Comparison of ENCODE assay signal across 22 cellular contexts in genomic region chr14:106620368-106620767, GRCh38.
DNase-seq lines count a peak whose midpoint lies in the region; ATAC-seq, FAIRE-seq and TF ChIP-seq lines count a peak whose summit lies in the region.
"Had no signal": no experiment of that assay in that cellular context is flagged by ENCODE, and none has a peak within 500 bp of the region (broad histone marks: within the 10 kb centered on the region; RNA-seq: fewer than 3 reads in every experiment).

No MANE protein-coding gene starts in this region.

- no peak for TF ChIP-seq RAD21 in HepG2 (CRISPR knock-in tag; IDR thresholded peaks at IDR 0.05)
- no peak for TF ChIP-seq RAD21 in IMR-90 (IDR thresholded peaks at IDR 0.05; ENCODE audit: low read length)
- TF ChIP-seq RAD21 in K562 (CRISPR knock-in tag; conservative IDR thresholded peaks at IDR 0.05 in 1 of 2, IDR thresholded peaks at IDR 0.05 in 1 of 2), result no peak

- no peaks in the 10 kb centered on the region for H3K4me1 ChIP-seq in HepG2 (ENCODE audit: insufficient read depth, low read length)
- H3K4me1 ChIP-seq in right lobe of liver, result no peaks in the 10 kb centered on the region
- no peaks in the 10 kb centered on the region for H3K4me1 ChIP-seq in IMR-90 (ENCODE audit: control insufficient read depth, insufficient read depth, low read length)
- no peaks in the 10 kb centered on the region for H3K4me1 ChIP-seq in K562 (replicated peaks in 1 of 2; ENCODE audit: control insufficient read depth in 2 of 2, insufficient read depth in 2 of 2, low read length in 2 of 2)
- H3K4me1 ChIP-seq: BE2C, Caco-2 had no signal

- H3K9me1 ChIP-seq in IMR-90 (ENCODE audit: insufficient read depth, low read length) (no peaks in the 10 kb centered on the region), K562 (ENCODE audit: control insufficient read depth, insufficient read depth, low read length) (no peaks in the 10 kb centered on the region)

- H4K20me1 ChIP-seq in HepG2 (ENCODE audit: insufficient read depth, low read length) (no peaks in the 10 kb centered on the region), IMR-90 (ENCODE audit: insufficient read depth, low read length) (no peaks in the 10 kb centered on the region), K562 (replicated peaks; ENCODE audit: control insufficient read depth, insufficient read depth, low read length) (no peaks in the 10 kb centered on the region)
- H4K20me1 ChIP-seq: BLaER1 had no signal

- no peak for TF ChIP-seq CTCF in HepG2 (CRISPR knock-in tag; IDR thresholded peaks at IDR 0.05)
- TF ChIP-seq CTCF in right lobe of liver (IDR thresholded peaks at IDR 0.05), result no peak
- TF ChIP-seq CTCF in IMR-90 (conservative IDR thresholded peaks at IDR 0.05; ENCODE audit: low read depth, low read length), result no peak
- TF ChIP-seq CTCF in K562 (IDR thresholded peaks at IDR 0.05 in 2 of 3, conservative IDR thresholded peaks at IDR 0.05 in 1 of 3; ENCODE audit: insufficient read depth in 2 of 3, low read depth in 1 of 3, low read length in 3 of 3), result no peak

- no peak overlapping the region for H3K4ac ChIP-seq in IMR-90 (ENCODE audit: low read depth, low read length)

- H3K27me3 ChIP-seq in HepG2 (ENCODE audit: control insufficient read depth in 1 of 2, insufficient read depth in 2 of 2, low read length in 2 of 2), result no peaks in the 10 kb centered on the region; a peak in 1 of 5 replicates
- H3K27me3 ChIP-seq in right lobe of liver, result no peaks in the 10 kb centered on the region
- no peaks in the 10 kb centered on the region for H3K27me3 ChIP-seq in IMR-90 (ENCODE audit: control insufficient read depth, insufficient read depth, low read length)
- H3K27me3 ChIP-seq in K562 (ENCODE audit: control insufficient read depth in 2 of 2, insufficient read depth in 2 of 2, low read length in 2 of 2), result no peaks in the 10 kb centered on the region
- H3K27me3 ChIP-seq: BE2C, BLaER1 had no signal

- H2BK120ac ChIP-seq in IMR-90 (ENCODE audit: low read depth, low read length), result no peak overlapping the region

- H3K79me2 ChIP-seq in HepG2 (ENCODE audit: insufficient read depth, low read length), result no peaks in the 10 kb centered on the region
- H3K79me2 ChIP-seq in K562 (ENCODE audit: control insufficient read depth, insufficient read depth, low read length), result no peaks in the 10 kb centered on the region

- CTCF ChIA-PET in HepG2 (lab: Yijun Ruan, JAX; ENCODE audit: low intra/inter-chr PET ratio, low total read pairs), result no interaction called here
- CTCF ChIA-PET in IMR-90 (lab: Yijun Ruan, JAX), result no interaction called here
- CTCF ChIA-PET in K562 (lab: Yijun Ruan, JAX; ENCODE audit: low intra/inter-chr PET ratio), result no interaction called here

- H4K8ac ChIP-seq in IMR-90 (ENCODE audit: low read depth in 2 of 2, low read length in 2 of 2), result no peak overlapping the region

- H3K27ac ChIP-seq in HepG2 (ENCODE audit: extremely low read length, insufficient read depth, low read length), result no peak overlapping the region
- H3K27ac ChIP-seq in right lobe of liver, result no peak overlapping the region
- H3K27ac ChIP-seq in IMR-90 (ENCODE audit: insufficient read depth, low read length), result no peak overlapping the region
- H3K27ac ChIP-seq in K562 (ENCODE audit: extremely low read depth, low read depth, low read length), result no peak overlapping the region
- H3K27ac ChIP-seq: 22Rv1, BLaER1 had no signal

- H3K79me1 ChIP-seq in IMR-90 (ENCODE audit: low read depth in 1 of 2, low read length in 2 of 2), result no peaks in the 10 kb centered on the region

- no peak for TF ChIP-seq EP300 in HepG2 (IDR thresholded peaks at IDR 0.05; ENCODE audit: low read depth in 2 of 2, low read length in 2 of 2)
- no peak for TF ChIP-seq EP300 in HepG2 (CRISPR knock-in tag; IDR thresholded peaks at IDR 0.05; ENCODE audit: borderline replicate concordance)
- no peak for TF ChIP-seq EP300 in K562 (IDR thresholded peaks at IDR 0.05; ENCODE audit: low read length)

- H2BK20ac ChIP-seq in IMR-90 (ENCODE audit: low read depth, low read length), result no peak overlapping the region

- POLR2A ChIA-PET in HepG2 (lab: Yijun Ruan, JAX) (no interaction called here), IMR-90 (lab: Charles Lee; ENCODE audit: unreplicated experiment) (no interaction called here), K562 (lab: Yijun Ruan, JAX) (no interaction called here)

- BruUV-seq in HepG2 (replicated peaks; lab: Mats Ljungman, UMichigan) (no TSS peak), IMR-90 (replicated peaks; lab: Mats Ljungman, UMichigan) (no TSS peak), K562 (replicated peaks; lab: Mats Ljungman, UMichigan) (no TSS peak)

- H3K18ac ChIP-seq in IMR-90 (ENCODE audit: low read depth, low read length), result no peak overlapping the region

- TF ChIP-seq POLR2A in HepG2 (IDR thresholded peaks at IDR 0.05; ENCODE audit: insufficient read depth in 1 of 2, low read depth in 2 of 2, low read length in 2 of 2) (no peak), right lobe of liver (IDR thresholded peaks at IDR 0.05) (no peak), IMR-90 (IDR thresholded peaks at IDR 0.05; ENCODE audit: low read depth, low read length) (no peak), K562 (conservative IDR thresholded peaks at IDR 0.05) (no peak)

- dilution Hi-C loops in IMR-90 (cut with HindIII; ENCODE audit: low sequenced_read_pairs, unreplicated experiment), result no loop called here

- H3K14ac ChIP-seq in IMR-90 (replicated peaks; ENCODE audit: low read depth, low read length), result no peak overlapping the region

- intact Hi-C loops in HepG2 (cut with micrococcal nuclease; ENCODE audit: unreplicated experiment), result no loop called here
- intact Hi-C loops in right lobe of liver (cut with DNase I), result no loop called here
- intact Hi-C loops in IMR-90 (cut with micrococcal nuclease), result no loop called here
- intact Hi-C loops in K562 (cut with micrococcal nuclease), result no loop called here

- H2AK5ac ChIP-seq in IMR-90 (ENCODE audit: low read depth, low read length), result no peak overlapping the region

- H4K91ac ChIP-seq in IMR-90 (ENCODE audit: insufficient read depth, low read depth, low read length), result no peak overlapping the region

- H3K4me3 ChIP-seq in HepG2 (replicated peaks in 1 of 3; ENCODE audit: insufficient read depth in 1 of 3, low read depth in 2 of 3, low read length in 3 of 3) (no peak overlapping the region), right lobe of liver (no peak overlapping the region), IMR-90 (ENCODE audit: insufficient read depth, low read depth, low read length) (no peak overlapping the region), K562 (no peak overlapping the region)
- H3K4me3 ChIP-seq: BLaER1, GM12878 had no signal

- DNase-seq in HepG2 (ENCODE audit: low spot score) (no peak), right lobe of liver (no peak), IMR-90 (no peak), K562 (ENCODE audit: extremely low read depth in 1 of 4, low spot score in 3 of 4) (no peak), NCI-H446 treated with DMSO at 0.1 percent for 48 hours (lab: John Stamatoyannopoulos, UW) (no peak)
- DNase-seq: ACHN; BE2C; C1 segment of cervical spinal cord; Calu3; CD4-positive, alpha-beta memory T cell; CD4-positive, CD25-positive, alpha-beta regulatory T cell; DMS79 treated with DMSO at 0.1 percent for 48 hours; EL; GDM1 had no signal

- H4K5ac ChIP-seq in IMR-90 (ENCODE audit: low read depth, low read length), result no peak overlapping the region

- WGBS in HepG2 (ENCODE audit: low lambda C conversion rate), result 3% methylated on average over 2 of the region's 2 CpGs
- WGBS in right lobe of liver (ENCODE audit: insufficient coverage, low coverage, low lambda C conversion rate, missing lambda C conversion rate), result 45% methylated on average over 2 of the region's 2 CpGs
- WGBS in IMR-90 (ENCODE audit: extremely low coverage in 2 of 2, insufficient read length in 1 of 2), 2 experiments, result no CpG with 5 or more reads among the region's 2 CpGs
- WGBS in K562 (ENCODE audit: insufficient coverage, low coverage, missing lambda C conversion rate), result 0% methylated on average over 2 of the region's 2 CpGs

- H3K56ac ChIP-seq in IMR-90 (ENCODE audit: extremely low read depth, insufficient read depth, low read length), result no peak overlapping the region

- H3K23ac ChIP-seq in IMR-90 (ENCODE audit: low read depth, low read length), result no peak overlapping the region

- H3K9ac ChIP-seq in HepG2 (ENCODE audit: insufficient read depth, low read depth, low read length), result no peak overlapping the region
- H3K9ac ChIP-seq in IMR-90 (ENCODE audit: low read depth, low read length), result no peak overlapping the region
- no peak overlapping the region for H3K9ac ChIP-seq in K562 (ENCODE audit: insufficient read depth in 1 of 2, low read depth in 2 of 2, low read length in 2 of 2)
- H3K9ac ChIP-seq: BLaER1 had no signal

- no peak for FAIRE-seq in HepG2 (lab: Jason Lieb, UNC)
- FAIRE-seq in K562 (lab: Jason Lieb, UNC), result no peak
- FAIRE-seq: D721Med, GM12878, GM12892, GM18507 had no signal

- no peak overlapping the region for H2AK9ac ChIP-seq in IMR-90 (replicated peaks; ENCODE audit: low read depth, low read length, poor library complexity)

- H3K9me3 ChIP-seq in HepG2 (ENCODE audit: low read length), result peaks cover 14% of the 10 kb centered on the region
- no peaks in the 10 kb centered on the region for H3K9me3 ChIP-seq in right lobe of liver
- H3K9me3 ChIP-seq in IMR-90 (ENCODE audit: control insufficient read depth, insufficient read depth, low read length), result peaks cover 20% of the 10 kb centered on the region
- H3K9me3 ChIP-seq in K562 (replicated peaks; ENCODE audit: control insufficient read depth, insufficient read depth, low read depth, low read length), result no peaks in the 10 kb centered on the region
- H3K9me3 ChIP-seq: BE2C, Caco-2 had no signal

- no peak overlapping the region for H2BK5ac ChIP-seq in IMR-90 (ENCODE audit: low read depth, low read length, poor library complexity, severe bottlenecking)

- ATAC-seq in HepG2, result no peak
- no peak for ATAC-seq in right lobe of liver
- ATAC-seq in IMR-90 (ENCODE audit: low read depth), result no peak
- no peak for ATAC-seq in K562
- no peak for ATAC-seq in HG03565 (IDR thresholded peaks at IDR 0.05; ENCODE audit: unreplicated experiment)
- ATAC-seq: GM12878 had no signal

- H3K4me2 ChIP-seq in HepG2 (ENCODE audit: low read depth, low read length) (no peak overlapping the region), IMR-90 (ENCODE audit: low read depth, low read length) (no peak overlapping the region), K562 (ENCODE audit: insufficient read depth, low read length) (no peak overlapping the region)
- H3K4me2 ChIP-seq: BLaER1 had no signal

- no peaks in the 10 kb centered on the region for H3K36me3 ChIP-seq in HepG2 (replicated peaks in 1 of 2; ENCODE audit: control insufficient read depth in 1 of 2, insufficient read depth in 2 of 2, low read length in 2 of 2)
- H3K36me3 ChIP-seq in right lobe of liver, result no peaks in the 10 kb centered on the region
- no peaks in the 10 kb centered on the region for H3K36me3 ChIP-seq in IMR-90 (ENCODE audit: control insufficient read depth, insufficient read depth, low read length)
- no peaks in the 10 kb centered on the region for H3K36me3 ChIP-seq in K562 (ENCODE audit: control insufficient read depth, insufficient read depth, low read length)
- H3K36me3 ChIP-seq: BE2C, BLaER1 had no signal

- H2BK15ac ChIP-seq in IMR-90 (ENCODE audit: low read depth, low read length), result no peak overlapping the region

- in situ Hi-C loops in HepG2 (cut with HindIII; ENCODE audit: extremely low pct_ligation_motif_present, low pct_unique_long_range_greater_than_20kb), result no loop called here
- in situ Hi-C loops in IMR-90 (cut with MboI; ENCODE audit: low sequenced_read_pairs), result no loop called here
- in situ Hi-C loops in K562 (cut with MboI), result no loop called here

- no peak overlapping the region for H2AFZ ChIP-seq in HepG2 (ENCODE audit: low read length)
- no peak overlapping the region for H2AFZ ChIP-seq in IMR-90 (replicated peaks; ENCODE audit: low read length, poor library complexity)
- H2AFZ ChIP-seq in K562 (ENCODE audit: low read depth, low read length), result no peak overlapping the region

Comparison
In these comparisons a context has a peak if more than half of its experiments do, and no peak if none do; other contexts are left out.
1. Of the 241 proteins assayed by ChIP-seq in both HepG2 and K562: peak only in HepG2: none; only in K562: MAFG; in both: MAFF and MAFK; in neither: 238.